In the genomic region with DNA sequence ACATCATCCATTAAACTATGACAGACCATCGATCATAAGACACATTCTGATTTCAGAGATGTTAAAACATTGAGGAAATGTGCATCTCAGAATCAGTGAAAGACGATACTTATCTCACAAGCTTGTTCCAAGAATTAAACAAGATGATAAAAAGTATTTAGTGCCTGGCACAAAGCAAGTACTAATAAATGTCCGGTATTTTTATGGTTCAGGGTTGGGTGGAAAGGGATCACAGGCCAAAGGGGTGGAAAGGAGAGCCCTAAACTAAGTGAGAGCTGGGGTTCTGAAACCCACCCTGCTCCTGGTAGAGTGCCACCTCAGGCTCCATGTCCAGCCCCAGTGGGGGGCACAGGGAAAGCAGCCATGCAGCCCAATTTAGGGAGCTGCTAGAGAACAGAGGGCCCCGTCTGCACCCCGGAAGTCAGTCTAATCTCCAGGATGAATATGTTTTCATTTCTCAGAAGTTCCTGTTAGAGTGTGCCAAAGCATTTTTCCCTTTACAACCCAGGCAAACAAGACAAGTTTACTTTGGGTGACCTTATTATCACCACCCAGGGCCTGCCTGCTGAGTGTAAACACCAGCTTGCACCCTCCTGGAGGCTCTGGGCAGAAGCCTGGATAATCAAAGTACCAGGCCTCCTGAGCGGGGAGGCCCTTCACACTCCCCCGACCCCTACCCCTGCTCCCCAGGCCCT, we compare ENCODE assay signal across 1 cellular context.
TF ChIP-seq lines count a peak whose summit lies in the region.

No MANE protein-coding gene starts in this region.

TF ChIP-seq in HepG2, 621 proteins besides CTCF, POLR2A, EP300 and RAD21 (continued from another document and continues in another):
- TF ChIP-seq, protein P1, sequence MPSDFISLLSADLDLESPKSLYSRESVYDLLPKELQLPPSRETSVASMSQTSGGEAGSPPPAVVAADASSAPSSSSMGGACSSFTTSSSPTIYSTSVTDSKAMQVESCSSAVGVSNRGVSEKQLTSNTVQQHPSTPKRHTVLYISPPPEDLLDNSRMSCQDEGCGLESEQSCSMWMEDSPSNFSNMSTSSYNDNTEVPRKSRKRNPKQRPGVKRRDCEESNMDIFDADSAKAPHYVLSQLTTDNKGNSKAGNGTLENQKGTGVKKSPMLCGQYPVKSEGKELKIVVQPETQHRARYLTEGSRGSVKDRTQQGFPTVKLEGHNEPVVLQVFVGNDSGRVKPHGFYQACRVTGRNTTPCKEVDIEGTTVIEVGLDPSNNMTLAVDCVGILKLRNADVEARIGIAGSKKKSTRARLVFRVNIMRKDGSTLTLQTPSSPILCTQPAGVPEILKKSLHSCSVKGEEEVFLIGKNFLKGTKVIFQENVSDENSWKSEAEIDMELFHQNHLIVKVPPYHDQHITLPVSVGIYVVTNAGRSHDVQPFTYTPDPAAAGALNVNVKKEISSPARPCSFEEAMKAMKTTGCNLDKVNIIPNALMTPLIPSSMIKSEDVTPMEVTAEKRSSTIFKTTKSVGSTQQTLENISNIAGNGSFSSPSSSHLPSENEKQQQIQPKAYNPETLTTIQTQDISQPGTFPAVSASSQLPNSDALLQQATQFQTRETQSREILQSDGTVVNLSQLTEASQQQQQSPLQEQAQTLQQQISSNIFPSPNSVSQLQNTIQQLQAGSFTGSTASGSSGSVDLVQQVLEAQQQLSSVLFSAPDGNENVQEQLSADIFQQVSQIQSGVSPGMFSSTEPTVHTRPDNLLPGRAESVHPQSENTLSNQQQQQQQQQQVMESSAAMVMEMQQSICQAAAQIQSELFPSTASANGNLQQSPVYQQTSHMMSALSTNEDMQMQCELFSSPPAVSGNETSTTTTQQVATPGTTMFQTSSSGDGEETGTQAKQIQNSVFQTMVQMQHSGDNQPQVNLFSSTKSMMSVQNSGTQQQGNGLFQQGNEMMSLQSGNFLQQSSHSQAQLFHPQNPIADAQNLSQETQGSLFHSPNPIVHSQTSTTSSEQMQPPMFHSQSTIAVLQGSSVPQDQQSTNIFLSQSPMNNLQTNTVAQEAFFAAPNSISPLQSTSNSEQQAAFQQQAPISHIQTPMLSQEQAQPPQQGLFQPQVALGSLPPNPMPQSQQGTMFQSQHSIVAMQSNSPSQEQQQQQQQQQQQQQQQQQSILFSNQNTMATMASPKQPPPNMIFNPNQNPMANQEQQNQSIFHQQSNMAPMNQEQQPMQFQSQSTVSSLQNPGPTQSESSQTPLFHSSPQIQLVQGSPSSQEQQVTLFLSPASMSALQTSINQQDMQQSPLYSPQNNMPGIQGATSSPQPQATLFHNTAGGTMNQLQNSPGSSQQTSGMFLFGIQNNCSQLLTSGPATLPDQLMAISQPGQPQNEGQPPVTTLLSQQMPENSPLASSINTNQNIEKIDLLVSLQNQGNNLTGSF (CRISPR knock-in tag; IDR thresholded peaks at IDR 0.05), result no peak
- TF ChIP-seq SIN3A (IDR thresholded peaks at IDR 0.05; ENCODE audit: borderline replicate concordance, low read depth, low read length), result no peak; the same call in 1 of the 2 replicates
- no peak for TF ChIP-seq ZNF34 (CRISPR knock-in tag; IDR thresholded peaks at IDR 0.05; ENCODE audit: borderline replicate concordance)
- TF ChIP-seq, protein P2, sequence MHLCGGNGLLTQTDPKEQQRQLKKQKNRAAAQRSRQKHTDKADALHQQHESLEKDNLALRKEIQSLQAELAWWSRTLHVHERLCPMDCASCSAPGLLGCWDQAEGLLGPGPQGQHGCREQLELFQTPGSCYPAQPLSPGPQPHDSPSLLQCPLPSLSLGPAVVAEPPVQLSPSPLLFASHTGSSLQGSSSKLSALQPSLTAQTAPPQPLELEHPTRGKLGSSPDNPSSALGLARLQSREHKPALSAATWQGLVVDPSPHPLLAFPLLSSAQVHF (CRISPR knock-in tag; IDR thresholded peaks at IDR 0.05), result no peak
- no peak for TF ChIP-seq MED13 (CRISPR knock-in tag; IDR thresholded peaks at IDR 0.05)
- no peak for TF ChIP-seq ZSCAN25 (CRISPR knock-in tag; IDR thresholded peaks at IDR 0.05)
- no peak for TF ChIP-seq STAG1 (CRISPR knock-in tag; IDR thresholded peaks at IDR 0.05)
- no peak for TF ChIP-seq REL (CRISPR knock-in tag; conservative IDR thresholded peaks at IDR 0.05)
- no peak for TF ChIP-seq TMF1 (CRISPR knock-in tag; IDR thresholded peaks at IDR 0.05; ENCODE audit: low read depth)
- no peak for TF ChIP-seq ZNF205 (CRISPR knock-in tag; IDR thresholded peaks at IDR 0.05)
- TF ChIP-seq RNF2 (conservative IDR thresholded peaks at IDR 0.05; ENCODE audit: low read depth), result no peak
- no peak for TF ChIP-seq ZNF251 (CRISPR knock-in tag; IDR thresholded peaks at IDR 0.05)
- no peak for TF ChIP-seq KDM5A (IDR thresholded peaks at IDR 0.05; ENCODE audit: borderline replicate concordance, low read length)
- no peak for TF ChIP-seq NFYC (CRISPR knock-in tag; IDR thresholded peaks at IDR 0.05)
- no peak for TF ChIP-seq ADNP (CRISPR knock-in tag; IDR thresholded peaks at IDR 0.05)
- no peak for TF ChIP-seq U2AF1 (optimal IDR thresholded peaks at IDR 0.05; ENCODE audit: low read depth, low read length)
- TF ChIP-seq, protein P3, sequence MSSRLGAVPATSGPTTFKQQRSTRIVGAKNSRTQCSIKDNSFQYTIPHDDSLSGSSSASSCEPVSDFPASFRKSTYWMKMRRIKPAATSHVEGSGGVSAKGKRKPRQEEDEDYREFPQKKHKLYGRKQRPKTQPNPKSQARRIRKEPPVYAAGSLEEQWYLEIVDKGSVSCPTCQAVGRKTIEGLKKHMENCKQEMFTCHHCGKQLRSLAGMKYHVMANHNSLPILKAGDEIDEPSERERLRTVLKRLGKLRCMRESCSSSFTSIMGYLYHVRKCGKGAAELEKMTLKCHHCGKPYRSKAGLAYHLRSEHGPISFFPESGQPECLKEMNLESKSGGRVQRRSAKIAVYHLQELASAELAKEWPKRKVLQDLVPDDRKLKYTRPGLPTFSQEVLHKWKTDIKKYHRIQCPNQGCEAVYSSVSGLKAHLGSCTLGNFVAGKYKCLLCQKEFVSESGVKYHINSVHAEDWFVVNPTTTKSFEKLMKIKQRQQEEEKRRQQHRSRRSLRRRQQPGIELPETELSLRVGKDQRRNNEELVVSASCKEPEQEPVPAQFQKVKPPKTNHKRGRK (CRISPR knock-in tag; IDR thresholded peaks at IDR 0.05), result no peak
- no peak for TF ChIP-seq EED (CRISPR knock-in tag; IDR thresholded peaks at IDR 0.05)
- TF ChIP-seq ZNF816 (CRISPR knock-in tag; IDR thresholded peaks at IDR 0.05; ENCODE audit: borderline replicate concordance), result no peak
- TF ChIP-seq, protein P4, sequence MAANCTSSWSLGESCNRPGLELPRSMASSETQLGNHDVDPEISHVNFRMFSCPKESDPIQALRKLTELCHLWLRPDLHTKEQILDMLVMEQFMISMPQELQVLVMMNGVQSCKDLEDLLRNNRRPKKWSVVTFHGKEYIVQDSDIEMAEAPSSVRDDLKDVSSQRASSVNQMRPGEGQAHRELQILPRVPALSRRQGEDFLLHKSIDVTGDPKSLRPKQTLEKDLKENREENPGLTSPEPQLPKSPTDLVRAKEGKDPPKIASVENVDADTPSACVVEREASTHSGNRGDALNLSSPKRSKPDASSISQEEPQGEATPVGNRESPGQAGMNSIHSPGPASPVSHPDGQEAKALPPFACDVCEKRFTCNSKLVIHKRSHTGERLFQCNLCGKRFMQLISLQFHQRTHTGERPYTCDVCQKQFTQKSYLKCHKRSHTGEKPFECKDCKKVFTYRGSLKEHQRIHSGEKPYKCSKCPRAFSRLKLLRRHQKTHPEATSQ (CRISPR knock-in tag; IDR thresholded peaks at IDR 0.05; ENCODE audit: borderline replicate concordance), result no peak
- no peak for TF ChIP-seq ZFP41 (CRISPR knock-in tag; IDR thresholded peaks at IDR 0.05; ENCODE audit: borderline replicate concordance)
- TF ChIP-seq BRD4 (CRISPR knock-in tag; IDR thresholded peaks at IDR 0.05), result no peak
- TF ChIP-seq NCOA1 (CRISPR knock-in tag; IDR thresholded peaks at IDR 0.05), result no peak
- TF ChIP-seq, protein P5, sequence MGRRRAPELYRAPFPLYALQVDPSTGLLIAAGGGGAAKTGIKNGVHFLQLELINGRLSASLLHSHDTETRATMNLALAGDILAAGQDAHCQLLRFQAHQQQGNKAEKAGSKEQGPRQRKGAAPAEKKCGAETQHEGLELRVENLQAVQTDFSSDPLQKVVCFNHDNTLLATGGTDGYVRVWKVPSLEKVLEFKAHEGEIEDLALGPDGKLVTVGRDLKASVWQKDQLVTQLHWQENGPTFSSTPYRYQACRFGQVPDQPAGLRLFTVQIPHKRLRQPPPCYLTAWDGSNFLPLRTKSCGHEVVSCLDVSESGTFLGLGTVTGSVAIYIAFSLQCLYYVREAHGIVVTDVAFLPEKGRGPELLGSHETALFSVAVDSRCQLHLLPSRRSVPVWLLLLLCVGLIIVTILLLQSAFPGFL (CRISPR knock-in tag; IDR thresholded peaks at IDR 0.05), result no peak
- no peak for TF ChIP-seq ZNF121 (CRISPR knock-in tag; IDR thresholded peaks at IDR 0.05)
- no peak for TF ChIP-seq FOXP1 (IDR thresholded peaks at IDR 0.05)
- TF ChIP-seq FOXP1 (CRISPR knock-in tag; IDR thresholded peaks at IDR 0.05), result peak; percentile 90
- no peak for TF ChIP-seq NFRKB (IDR thresholded peaks at IDR 0.05)
- TF ChIP-seq ZNF30 (CRISPR knock-in tag; IDR thresholded peaks at IDR 0.05), result no peak
- peak; percentile 39 for TF ChIP-seq ZNF781 (CRISPR knock-in tag; IDR thresholded peaks at IDR 0.05; ENCODE audit: borderline replicate concordance, not compliant biosample characterization)
- TF ChIP-seq SNRNP70 (IDR thresholded peaks at IDR 0.05; ENCODE audit: low read depth, low read length), result no peak
- TF ChIP-seq SALL2 (CRISPR knock-in tag; IDR thresholded peaks at IDR 0.05), result no peak
- TF ChIP-seq ZFX (CRISPR knock-in tag; IDR thresholded peaks at IDR 0.05; ENCODE audit: low read depth), result no peak
- TF ChIP-seq, protein P6, sequence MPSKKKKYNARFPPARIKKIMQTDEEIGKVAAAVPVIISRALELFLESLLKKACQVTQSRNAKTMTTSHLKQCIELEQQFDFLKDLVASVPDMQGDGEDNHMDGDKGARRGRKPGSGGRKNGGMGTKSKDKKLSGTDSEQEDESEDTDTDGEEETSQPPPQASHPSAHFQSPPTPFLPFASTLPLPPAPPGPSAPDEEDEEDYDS (CRISPR knock-in tag; IDR thresholded peaks at IDR 0.05), result no peak
- TF ChIP-seq ZNF33B (CRISPR knock-in tag; IDR thresholded peaks at IDR 0.05), result no peak
- no peak for TF ChIP-seq ZNF629 (CRISPR knock-in tag; conservative IDR thresholded peaks at IDR 0.05)
- no peak for TF ChIP-seq YEATS4 (CRISPR knock-in tag; IDR thresholded peaks at IDR 0.05; ENCODE audit: borderline replicate concordance)
- TF ChIP-seq ZNF510 (CRISPR knock-in tag; IDR thresholded peaks at IDR 0.05; ENCODE audit: low read depth), result no peak
- peak; percentile 75 for TF ChIP-seq SP5 (CRISPR knock-in tag; IDR thresholded peaks at IDR 0.05; ENCODE audit: borderline replicate concordance, low read depth)
- no peak for TF ChIP-seq ZNF713 (CRISPR knock-in tag; IDR thresholded peaks at IDR 0.05)
- TF ChIP-seq, protein P7, sequence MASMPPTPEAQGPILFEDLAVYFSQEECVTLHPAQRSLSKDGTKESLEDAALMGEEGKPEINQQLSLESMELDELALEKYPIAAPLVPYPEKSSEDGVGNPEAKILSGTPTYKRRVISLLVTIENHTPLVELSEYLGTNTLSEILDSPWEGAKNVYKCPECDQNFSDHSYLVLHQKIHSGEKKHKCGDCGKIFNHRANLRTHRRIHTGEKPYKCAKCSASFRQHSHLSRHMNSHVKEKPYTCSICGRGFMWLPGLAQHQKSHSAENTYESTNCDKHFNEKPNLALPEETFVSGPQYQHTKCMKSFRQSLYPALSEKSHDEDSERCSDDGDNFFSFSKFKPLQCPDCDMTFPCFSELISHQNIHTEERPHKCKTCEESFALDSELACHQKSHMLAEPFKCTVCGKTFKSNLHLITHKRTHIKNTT (CRISPR knock-in tag; IDR thresholded peaks at IDR 0.05), result no peak
- no peak for TF ChIP-seq ZNF441 (CRISPR knock-in tag; IDR thresholded peaks at IDR 0.05; ENCODE audit: borderline replicate concordance)
- TF ChIP-seq ZFP82 (CRISPR knock-in tag; IDR thresholded peaks at IDR 0.05; ENCODE audit: borderline replicate concordance), result no peak
- TF ChIP-seq ZNF317 (CRISPR knock-in tag; IDR thresholded peaks at IDR 0.05), result no peak
- no peak for TF ChIP-seq ZNF615 (CRISPR knock-in tag; IDR thresholded peaks at IDR 0.05; ENCODE audit: borderline replicate concordance)
- no peak for TF ChIP-seq ZC3H4 (CRISPR knock-in tag; IDR thresholded peaks at IDR 0.05; ENCODE audit: borderline replicate concordance)
- no peak for TF ChIP-seq TGIF2 (CRISPR knock-in tag; IDR thresholded peaks at IDR 0.05)
- TF ChIP-seq, protein P8, sequence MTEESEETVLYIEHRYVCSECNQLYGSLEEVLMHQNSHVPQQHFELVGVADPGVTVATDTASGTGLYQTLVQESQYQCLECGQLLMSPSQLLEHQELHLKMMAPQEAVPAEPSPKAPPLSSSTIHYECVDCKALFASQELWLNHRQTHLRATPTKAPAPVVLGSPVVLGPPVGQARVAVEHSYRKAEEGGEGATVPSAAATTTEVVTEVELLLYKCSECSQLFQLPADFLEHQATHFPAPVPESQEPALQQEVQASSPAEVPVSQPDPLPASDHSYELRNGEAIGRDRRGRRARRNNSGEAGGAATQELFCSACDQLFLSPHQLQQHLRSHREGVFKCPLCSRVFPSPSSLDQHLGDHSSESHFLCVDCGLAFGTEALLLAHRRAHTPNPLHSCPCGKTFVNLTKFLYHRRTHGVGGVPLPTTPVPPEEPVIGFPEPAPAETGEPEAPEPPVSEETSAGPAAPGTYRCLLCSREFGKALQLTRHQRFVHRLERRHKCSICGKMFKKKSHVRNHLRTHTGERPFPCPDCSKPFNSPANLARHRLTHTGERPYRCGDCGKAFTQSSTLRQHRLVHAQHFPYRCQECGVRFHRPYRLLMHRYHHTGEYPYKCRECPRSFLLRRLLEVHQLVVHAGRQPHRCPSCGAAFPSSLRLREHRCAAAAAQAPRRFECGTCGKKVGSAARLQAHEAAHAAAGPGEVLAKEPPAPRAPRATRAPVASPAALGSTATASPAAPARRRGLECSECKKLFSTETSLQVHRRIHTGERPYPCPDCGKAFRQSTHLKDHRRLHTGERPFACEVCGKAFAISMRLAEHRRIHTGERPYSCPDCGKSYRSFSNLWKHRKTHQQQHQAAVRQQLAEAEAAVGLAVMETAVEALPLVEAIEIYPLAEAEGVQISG (CRISPR knock-in tag; IDR thresholded peaks at IDR 0.05), result 0 out of 2 replicates have a peak, but pooled peaks have one; percentile 31
- TF ChIP-seq MXD4 (CRISPR knock-in tag; IDR thresholded peaks at IDR 0.05), result no peak
- TF ChIP-seq NFIC (IDR thresholded peaks at IDR 0.05; ENCODE audit: low read length), result peak; percentile 78; the same call in 1 of the 2 replicates
- TF ChIP-seq PHB2 (IDR thresholded peaks at IDR 0.05; ENCODE audit: partially characterized antibody), result no peak
- no peak for TF ChIP-seq ZNF75D (CRISPR knock-in tag; IDR thresholded peaks at IDR 0.05; ENCODE audit: borderline replicate concordance)
- TF ChIP-seq ZNF264 (CRISPR knock-in tag; IDR thresholded peaks at IDR 0.05), result no peak
- no peak for TF ChIP-seq SMAD9 (CRISPR knock-in tag; IDR thresholded peaks at IDR 0.05)
- TF ChIP-seq SRSF4 (IDR thresholded peaks at IDR 0.05; ENCODE audit: low read depth, low read length, poor library complexity, severe bottlenecking), result no peak
- TF ChIP-seq RBAK (CRISPR knock-in tag; IDR thresholded peaks at IDR 0.05), result no peak
